In genomic region chr3:177213806-177214528, GRCh38 we compare ENCODE assay signal across 17 cellular contexts.
"Had no signal": no experiment of that assay in that cellular context is flagged by ENCODE, and none has a peak within 500 bp of the region (broad histone marks: within the 10 kb centered on the region; RNA-seq: fewer than 3 reads in every experiment).

No MANE protein-coding gene starts in this region.

- DNase-seq: activated CD4-positive, alpha-beta T cell treated with anti-CD3 and anti-CD28 coated beads, Interleukin-2, amount 10 ng/mL, durations not matched to agents 7 days and 5 days; activated CD4-positive, CD25-positive, alpha-beta regulatory T cell; activated naive CD4-positive, alpha-beta T cell; cerebellar nuclear complex; effector memory CD8-positive, alpha-beta T cell; foreskin melanocyte; heart left ventricle; left ventricle myocardium superior; nephron progenitor cell; occipital lobe; stimulated activated CD4-positive, alpha-beta T cell treated with anti-CD3 and anti-CD28 coated beads, Interleukin-2, amount 100 ng/mL, for 24 hours; stomach; SW 1271 had no signal

- H3K36me3 ChIP-seq: ascending aorta, breast epithelium, heart left ventricle, prostate gland, stomach, thoracic aorta had no signal

- H3K4me1 ChIP-seq: ascending aorta, breast epithelium, heart left ventricle had no signal

- H3K27ac ChIP-seq: ascending aorta, breast epithelium, heart left ventricle, prostate gland, thoracic aorta had no signal

- H3K9me3 ChIP-seq: ascending aorta, breast epithelium, heart left ventricle, prostate gland, stomach, thoracic aorta had no signal

- H3K4me3 ChIP-seq: ascending aorta, breast epithelium, heart left ventricle, prostate gland, stomach, thoracic aorta had no signal

- H3K27me3 ChIP-seq: ascending aorta, breast epithelium, heart left ventricle, stomach had no signal
